In genomic region chr3:128364291-128364690, GRCh38 we compare ENCODE assay signal across 22 cellular contexts.
DNase-seq lines count a peak whose midpoint lies in the region; ATAC-seq and TF ChIP-seq lines count a peak whose summit lies in the region.
"Had no signal": no experiment of that assay in that cellular context is flagged by ENCODE, and none has a peak within 500 bp of the region (broad histone marks: within the 10 kb centered on the region; RNA-seq: fewer than 3 reads in every experiment).

No MANE protein-coding gene starts in this region.

- no peak overlapping the region for H3K27ac Mint-ChIP-seq in activated naive CD8-positive, alpha-beta T cell treated with anti-CD3 and anti-CD28 coated beads, Interleukin-2, amount 50 U/mL, for 24 hours
- peak overlapping the region; percentile 66 for H3K27ac Mint-ChIP-seq in nephron progenitor cell
- H3K27ac Mint-ChIP-seq: CD4-positive, alpha-beta T cell had no signal

- DNase-seq in left ventricle myocardium inferior (no peak), Right ventricle myocardium superior (no peak), nephron progenitor cell (no peak), GDM1 (lab: John Stamatoyannopoulos, UW) (no peak), iPS-NIHi11 (ENCODE audit: low spot score) (no peak)
- DNase-seq in activated naive CD8-positive, alpha-beta T cell treated with anti-CD3 and anti-CD28 coated beads, Interleukin-2, amount 50 U/mL, for 24 hours, result no peak
- DNase-seq: CD4-positive, alpha-beta T cell; COR-L47; DMS79; GM23248; HCEC 1CT; IMR-90; NCI-H1092 treated with DMSO at 0.1 percent for 48 hours; NCI-H146; NCI-H2029; NCI-H226; NCI-H510A treated with DMSO at 0.1 percent for 48 hours; NCI-H748 treated with DMSO at 0.1 percent for 48 hours; SJCRH30 had no signal

- H3K27me3 Mint-ChIP-seq in activated naive CD8-positive, alpha-beta T cell treated with anti-CD3 and anti-CD28 coated beads, Interleukin-2, amount 50 U/mL, for 24 hours, result no peaks in the 10 kb centered on the region
- H3K27me3 Mint-ChIP-seq in nephron progenitor cell (ENCODE audit: low read depth, poor library complexity), result peaks cover 7% of the 10 kb centered on the region
- H3K27me3 Mint-ChIP-seq: CD4-positive, alpha-beta T cell had no signal

- no peak for TF ChIP-seq CTCF in left ventricle myocardium inferior (IDR thresholded peaks at IDR 0.05; ENCODE audit: borderline replicate concordance)
- no peak for TF ChIP-seq CTCF in nephron progenitor cell (IDR thresholded peaks at IDR 0.05)

- no peak overlapping the region for H3K4me3 ChIP-seq in left ventricle myocardium inferior
- H3K4me3 ChIP-seq: GM23248, SJCRH30 had no signal

- H3K4me1 Mint-ChIP-seq in activated naive CD8-positive, alpha-beta T cell treated with anti-CD3 and anti-CD28 coated beads, Interleukin-2, amount 50 U/mL, for 24 hours, result no peaks in the 10 kb centered on the region
- H3K4me1 Mint-ChIP-seq in nephron progenitor cell, result peaks cover 25% of the 10 kb centered on the region

- no peaks in the 10 kb centered on the region for H3K9me3 Mint-ChIP-seq in activated naive CD8-positive, alpha-beta T cell treated with anti-CD3 and anti-CD28 coated beads, Interleukin-2, amount 50 U/mL, for 24 hours
- H3K9me3 Mint-ChIP-seq in nephron progenitor cell, result no peaks in the 10 kb centered on the region
- H3K9me3 Mint-ChIP-seq: CD4-positive, alpha-beta T cell had no signal

- intact Hi-C loops in left ventricle myocardium inferior (cut with micrococcal nuclease), result no loop called here
- intact Hi-C loops in Right ventricle myocardium superior (cut with DNase I), result no loop called here

- no peaks in the 10 kb centered on the region for H3K27me3 ChIP-seq in left ventricle myocardium inferior (ENCODE audit: low read depth)
- H3K27me3 ChIP-seq: SJCRH30 had no signal

- no peak overlapping the region for H3K4me3 Mint-ChIP-seq in activated naive CD8-positive, alpha-beta T cell treated with anti-CD3 and anti-CD28 coated beads, Interleukin-2, amount 50 U/mL, for 24 hours
- no peak overlapping the region for H3K4me3 Mint-ChIP-seq in nephron progenitor cell
- H3K4me3 Mint-ChIP-seq: CD4-positive, alpha-beta T cell had no signal

- H3K9me3 ChIP-seq in left ventricle myocardium inferior (replicated peaks), result no peaks in the 10 kb centered on the region
- H3K9me3 ChIP-seq: SJCRH30 had no signal

- peak overlapping the region; percentile 90 for H3K27ac ChIP-seq in left ventricle myocardium inferior (replicated peaks)
- H3K27ac ChIP-seq: GM23248, KMS-11, RWPE1, SJCRH30 had no signal

- H3K4me1 ChIP-seq in left ventricle myocardium inferior, result peaks cover 90% of the 10 kb centered on the region

- ATAC-seq in Right ventricle myocardium superior (ENCODE audit: poor library complexity), result no peak
- ATAC-seq in activated naive CD8-positive, alpha-beta T cell treated with anti-CD3 and anti-CD28 coated beads, Interleukin-2, amount 50 U/mL, for 24 hours, result peak; percentile 7
- ATAC-seq in GM19395 (IDR thresholded peaks at IDR 0.05; ENCODE audit: unreplicated experiment), result no peak

- H3K36me3 Mint-ChIP-seq in activated naive CD8-positive, alpha-beta T cell treated with anti-CD3 and anti-CD28 coated beads, Interleukin-2, amount 50 U/mL, for 24 hours (ENCODE audit: low read depth), result peaks cover 5% of the 10 kb centered on the region
- peaks cover 7% of the 10 kb centered on the region for H3K36me3 Mint-ChIP-seq in nephron progenitor cell (ENCODE audit: low read depth)

- H3K36me3 ChIP-seq in left ventricle myocardium inferior, result no peaks in the 10 kb centered on the region
- H3K36me3 ChIP-seq: SJCRH30 had no signal
